In genomic region chr3:47932431-47932830, GRCh38 we compare ENCODE assay signal across 19 cellular contexts.
"Had no signal": no experiment of that assay in that cellular context is flagged by ENCODE, and none has a peak within 500 bp of the region (broad histone marks: within the 10 kb centered on the region; RNA-seq: fewer than 3 reads in every experiment).

No MANE protein-coding gene starts in this region.

- H3K9me3 ChIP-seq: adrenal gland, left lung, thyroid gland had no signal

- H3K27me3 ChIP-seq: adrenal gland, left lung, thyroid gland had no signal

- H3K4me1 Mint-ChIP-seq: activated naive CD4-positive, alpha-beta T cell treated with anti-CD3 and anti-CD28 coated beads, Interleukin-2, amount 10 ng/mL, durations not matched to agents 7 days and 5 days; brain; naive B cell; stimulated activated memory B cell treated with anti-CD40 and anti-IgM and Interleukin-4, amounts not matched to agents 10 μg/mL and 1 μg/mL and 100 μg/mL, for 72 hours had no signal

- H3K27ac ChIP-seq: adrenal gland, left lung, parathyroid adenoma, thyroid gland had no signal

- H3K36me3 Mint-ChIP-seq: activated naive CD4-positive, alpha-beta T cell treated with anti-CD3 and anti-CD28 coated beads, Interleukin-2, amount 10 ng/mL, durations not matched to agents 7 days and 5 days had no signal

- H3K4me3 ChIP-seq: adrenal gland, left lung, thyroid gland had no signal

- H3K9me3 Mint-ChIP-seq: activated naive CD4-positive, alpha-beta T cell treated with anti-CD3 and anti-CD28 coated beads, Interleukin-2, amount 10 ng/mL, durations not matched to agents 7 days and 5 days; activated T-helper 2 cell treated with anti-CD3 and anti-CD28 coated beads, Interferon-gamma antibody, Interleukin-2, Interleukin-4, amounts not matched to agents 10 μg/mL and 5 μg/mL and 100 μg/mL, durations not matched to agents 14 hours and 24 hours and 36 hours; brain; central memory CD8-positive, alpha-beta T cell; naive B cell; stimulated activated memory B cell treated with anti-CD40 and anti-IgM and Interleukin-4, amounts not matched to agents 10 μg/mL and 1 μg/mL and 100 μg/mL, for 72 hours had no signal

- DNase-seq: activated CD4-positive, alpha-beta T cell treated with anti-CD3 and anti-CD28 coated beads, Interleukin-2, amount 50 U/mL, for 4 hours; activated CD4-positive, CD25-positive, alpha-beta regulatory T cell treated with anti-CD3 and anti-CD28 coated beads, Interleukin-2, amount 50 U/mL, for 72 hours; activated naive CD4-positive, alpha-beta T cell treated with anti-CD3 and anti-CD28 coated beads, Interleukin-2, amount 10 ng/mL, durations not matched to agents 7 days and 5 days; adrenal gland; effector CD8-positive, alpha-beta T cell; left lung; mammary epithelial cell; naive B cell; retina; T-helper 1 cell; T1000; thyroid gland had no signal

- FAIRE-seq: keratinocyte, urothelium cell line had no signal

- H3K27ac Mint-ChIP-seq: activated naive CD4-positive, alpha-beta T cell treated with anti-CD3 and anti-CD28 coated beads, Interleukin-2, amount 10 ng/mL, durations not matched to agents 7 days and 5 days; activated T-helper 2 cell treated with anti-CD3 and anti-CD28 coated beads, Interferon-gamma antibody, Interleukin-2, Interleukin-4, amounts not matched to agents 10 μg/mL and 5 μg/mL and 100 μg/mL, durations not matched to agents 14 hours and 24 hours and 36 hours; stimulated activated memory B cell treated with anti-CD40 and anti-IgM and Interleukin-4, amounts not matched to agents 10 μg/mL and 1 μg/mL and 100 μg/mL, for 72 hours had no signal

- H3K27me3 Mint-ChIP-seq: activated naive CD4-positive, alpha-beta T cell treated with anti-CD3 and anti-CD28 coated beads, Interleukin-2, amount 10 ng/mL, durations not matched to agents 7 days and 5 days; brain; central memory CD8-positive, alpha-beta T cell; naive B cell; stimulated activated memory B cell treated with anti-CD40 and anti-IgM and Interleukin-4, amounts not matched to agents 10 μg/mL and 1 μg/mL and 100 μg/mL, for 72 hours had no signal

- H3K4me3 Mint-ChIP-seq: activated naive CD4-positive, alpha-beta T cell treated with anti-CD3 and anti-CD28 coated beads, Interleukin-2, amount 10 ng/mL, durations not matched to agents 7 days and 5 days; brain; central memory CD8-positive, alpha-beta T cell; naive B cell; stimulated activated memory B cell treated with anti-CD40 and anti-IgM and Interleukin-4, amounts not matched to agents 10 μg/mL and 1 μg/mL and 100 μg/mL, for 72 hours had no signal

- H3K4me1 ChIP-seq: adrenal gland, left lung, parathyroid adenoma had no signal

- ATAC-seq: left lung; stimulated activated memory B cell treated with anti-CD40 and anti-IgM and Interleukin-4, amounts not matched to agents 10 μg/mL and 1 μg/mL and 100 μg/mL, for 72 hours had no signal
